In genomic region chr20:37922016-37922415, GRCh38 we compare ENCODE assay signal across 14 cellular contexts. TPM values are rescaled to one million over a fixed set of nuclear protein-coding genes. Genes with fewer than 3 reads are reported as not detected.
DNase-seq lines count a peak whose midpoint lies in the region; ATAC-seq and TF ChIP-seq lines count a peak whose summit lies in the region.
"Had no signal": no experiment of that assay in that cellular context is flagged by ENCODE, and none has a peak within 500 bp of the region (broad histone marks: within the 10 kb centered on the region; RNA-seq: fewer than 3 reads in every experiment).

No MANE protein-coding gene starts in this region.

- peaks cover 0 to 13% of the 10 kb centered on the region in 2 donors for H3K4me1 ChIP-seq in neuronal stem cell (ENCODE audit: control insufficient read depth in 2 of 2, insufficient read depth in 1 of 2, low read depth in 1 of 2, low read length in 2 of 2)
- H3K4me1 ChIP-seq: A549 had no signal

- H3K27me3 ChIP-seq in neuronal stem cell (ENCODE audit: control insufficient read depth in 3 of 3, insufficient read depth in 3 of 3, low read depth in 1 of 3, low read length in 3 of 3): no peaks in the 10 kb centered on the region

- H3K23ac ChIP-seq in neuronal stem cell (ENCODE audit: low read depth, low read length, poor library complexity): no peak overlapping the region

- H2BK5ac ChIP-seq in neuronal stem cell (ENCODE audit: low read length): no peak overlapping the region

- H3K14ac ChIP-seq in neuronal stem cell (ENCODE audit: low read length): no peak overlapping the region

- H3K27ac Mint-ChIP-seq in activated CD4-positive, alpha-beta T cell treated with anti-CD3 and anti-CD28 coated beads, Interleukin-2, amount 10 ng/mL, durations not matched to agents 7 days and 5 days: no peak overlapping the region
- H3K27ac Mint-ChIP-seq in osteocyte (ENCODE audit: unreplicated experiment): no peak overlapping the region
- H3K27ac Mint-ChIP-seq: T-cell had no signal

- H3K4ac ChIP-seq in neuronal stem cell (ENCODE audit: low read length): no peak overlapping the region

- POLR2A ChIA-PET in activated CD4-positive, alpha-beta T cell treated with anti-CD3 and anti-CD28 coated beads, Interleukin-2, amount 10 ng/mL, durations not matched to agents 7 days and 5 days (lab: Charles Lee): no interaction called here

- H3K9ac ChIP-seq in neuronal stem cell (ENCODE audit: low read depth, low read length, poor library complexity): no peak overlapping the region

- peak overlapping the region; percentile 50 for H2BK15ac ChIP-seq in neuronal stem cell (ENCODE audit: low read length)

- H3K9me3 Mint-ChIP-seq in activated CD4-positive, alpha-beta T cell treated with anti-CD3 and anti-CD28 coated beads, Interleukin-2, amount 10 ng/mL, durations not matched to agents 7 days and 5 days: no peaks in the 10 kb centered on the region
- no peaks in the 10 kb centered on the region for H3K9me3 Mint-ChIP-seq in osteocyte (ENCODE audit: unreplicated experiment)
- H3K9me3 Mint-ChIP-seq: T-cell had no signal

- H3K27me3 Mint-ChIP-seq in activated CD4-positive, alpha-beta T cell treated with anti-CD3 and anti-CD28 coated beads, Interleukin-2, amount 10 ng/mL, durations not matched to agents 7 days and 5 days: peaks cover 5% of the 10 kb centered on the region
- peaks cover 3% of the 10 kb centered on the region for H3K27me3 Mint-ChIP-seq in osteocyte (ENCODE audit: unreplicated experiment)

- H3K36me3 Mint-ChIP-seq in activated CD4-positive, alpha-beta T cell treated with anti-CD3 and anti-CD28 coated beads, Interleukin-2, amount 10 ng/mL, durations not matched to agents 7 days and 5 days (ENCODE audit: low read depth): no peaks in the 10 kb centered on the region
- no peaks in the 10 kb centered on the region for H3K36me3 Mint-ChIP-seq in osteocyte (ENCODE audit: unreplicated experiment)
- H3K36me3 Mint-ChIP-seq: T-cell had no signal

- H3K4me3 Mint-ChIP-seq in activated CD4-positive, alpha-beta T cell treated with anti-CD3 and anti-CD28 coated beads, Interleukin-2, amount 10 ng/mL, durations not matched to agents 7 days and 5 days: no peak overlapping the region
- H3K4me3 Mint-ChIP-seq in osteocyte (ENCODE audit: unreplicated experiment): no peak overlapping the region
- H3K4me3 Mint-ChIP-seq: T-cell had no signal

- H3K4me2 ChIP-seq in neuronal stem cell (ENCODE audit: insufficient read depth, low read length, poor library complexity, severe bottlenecking): no peak overlapping the region
- H3K4me2 ChIP-seq: A549 had no signal

- H3K79me1 ChIP-seq in neuronal stem cell (ENCODE audit: low read depth, low read length): peaks cover 1% of the 10 kb centered on the region

- no peaks in the 10 kb centered on the region for H3K9me3 ChIP-seq in neuronal stem cell (replicated peaks in 1 of 2; ENCODE audit: control insufficient read depth in 2 of 2, insufficient read depth in 1 of 2, low read depth in 1 of 2, low read length in 2 of 2)
- H3K9me3 ChIP-seq: A549 had no signal

- no peak overlapping the region for H2AFZ ChIP-seq in neuronal stem cell (ENCODE audit: low read length)

- H4K8ac ChIP-seq in neuronal stem cell (ENCODE audit: low read depth, low read length): no peak overlapping the region

- ATAC-seq in GM21526 (IDR thresholded peaks at IDR 0.05; ENCODE audit: low FRiP score, unreplicated experiment) (peak; percentile 47), HG03135 (IDR thresholded peaks at IDR 0.05; ENCODE audit: unreplicated experiment) (peak; percentile 66)
- ATAC-seq: A549, right cardiac atrium, T-cell had no signal

- H3K27ac ChIP-seq in neuronal stem cell (replicated peaks; ENCODE audit: low read length): no peak overlapping the region
- no peak overlapping the region for H3K27ac ChIP-seq in caudate nucleus (ENCODE audit: low read depth, low read length)
- H3K27ac ChIP-seq: A549 had no signal

- peaks cover 12% of the 10 kb centered on the region for H3K4me1 Mint-ChIP-seq in activated CD4-positive, alpha-beta T cell treated with anti-CD3 and anti-CD28 coated beads, Interleukin-2, amount 10 ng/mL, durations not matched to agents 7 days and 5 days
- H3K4me1 Mint-ChIP-seq in osteocyte (ENCODE audit: unreplicated experiment): peaks cover 24% of the 10 kb centered on the region
- H3K4me1 Mint-ChIP-seq: T-cell had no signal

- TF ChIP-seq CTCF in osteocyte (IDR thresholded peaks at IDR 0.05): no peak

- no peaks in the 10 kb centered on the region for H3K36me3 ChIP-seq in neuronal stem cell (replicated peaks in 1 of 2; ENCODE audit: control insufficient read depth in 2 of 2, insufficient read depth in 2 of 2, low read length in 2 of 2)

- H3K4me3 ChIP-seq in neuronal stem cell (ENCODE audit: low read length in 2 of 2): no peak overlapping the region
- H3K4me3 ChIP-seq: A549 had no signal

- WGBS in neuronal stem cell (ENCODE audit: extremely low coverage in 2 of 2, insufficient read length in 2 of 2, insufficient replicate concordance in 1 of 2), 2 donors: no CpG with 5 or more reads among the region's 3 CpGs

- no peak overlapping the region for H2BK120ac ChIP-seq in neuronal stem cell (ENCODE audit: low read depth, low read length)

- H4K91ac ChIP-seq in neuronal stem cell (ENCODE audit: low read depth, low read length, poor library complexity): no peak overlapping the region

- no peak overlapping the region for H3K18ac ChIP-seq in neuronal stem cell (ENCODE audit: low read length)

- H2AK5ac ChIP-seq in neuronal stem cell (ENCODE audit: low read depth, low read length): no peak overlapping the region

- H2BK12ac ChIP-seq in neuronal stem cell (ENCODE audit: low read length): no peak overlapping the region

- CTCF ChIA-PET in activated CD4-positive, alpha-beta T cell treated with anti-CD3 and anti-CD28 coated beads, Interleukin-2, amount 10 ng/mL, durations not matched to agents 7 days and 5 days (lab: Charles Lee): no interaction called here

- DNase-seq in activated CD4-positive, alpha-beta T cell treated with anti-CD3 and anti-CD28 coated beads for 48 hours: peak; percentile 69
- DNase-seq in activated CD4-positive, alpha-beta T cell treated with anti-CD3 and anti-CD28 coated beads, Interleukin-2, amount 10 ng/mL, durations not matched to agents 7 days and 5 days: no peak
- DNase-seq in neuronal stem cell (ENCODE audit: low spot score) (no peak), glomerular visceral epithelial cell (ENCODE audit: extremely low spot score) (no peak), osteocyte (ENCODE audit: extremely low spot score, unreplicated experiment) (no peak), caudate nucleus (lab: John Stamatoyannopoulos, UW) (no peak)
- DNase-seq: DND-41, Kasumi-1, NCI-H526 treated with DMSO at 0.1 percent for 48 hours, right cardiac atrium, T-cell had no signal

RNA-seq across cellular contexts. Expression of gene VSTM2L, which starts 19.1 kb away (rescaled TPM):
- total RNA-seq in activated CD4-positive, alpha-beta T cell treated with anti-CD3 and anti-CD28 coated beads, Interleukin-2, amount 10 ng/mL, durations not matched to agents 7 days and 5 days: not detected
- polyA plus RNA-seq in neuronal stem cell (2013, experiment 1 of 2): 9.1 TPM
- polyA plus RNA-seq in neuronal stem cell (2013, experiment 2 of 2): 8.0 TPM
- total RNA-seq in osteocyte: 14.6 and 14.7 TPM in 2 replicates
- total RNA-seq: T-cell had no signal

Comparison
In these comparisons a context has a peak if more than half of its experiments do, and no peak if none do; other contexts are left out.
1. RNA of gene VSTM2L, which starts 19.1 kb away (total RNA-seq): 14.6 to 14.7 TPM in osteocyte; not detected in activated CD4-positive, alpha-beta T cell treated with anti-CD3 and anti-CD28 coated beads, Interleukin-2, amount 10 ng/mL, durations not matched to agents 7 days and 5 days; every median in the first group is over 10 times any median in the second.